1 cellular context compared by ENCODE assay signal in genomic region chr5:137272831-137273230, GRCh38.
TF ChIP-seq lines count a peak whose summit lies in the region.

No MANE protein-coding gene starts in this region.

TF ChIP-seq in A549, 52 proteins besides CTCF, POLR2A, EP300 and RAD21 (continued from another document):
- TF ChIP-seq ATOH8 (CRISPR knock-in tag; IDR thresholded peaks at IDR 0.05; ENCODE audit: low read depth), result no peak
- TF ChIP-seq MAZ (IDR thresholded peaks at IDR 0.05; ENCODE audit: borderline replicate concordance, low read depth, low read length), result no peak
